1 cellular context compared by ENCODE assay signal in genomic region chr12:22286569-22286968, GRCh38.
TF ChIP-seq lines count a peak whose summit lies in the region.

No MANE protein-coding gene starts in this region.

TF ChIP-seq in SK-N-SH, 30 proteins besides CTCF, POLR2A, EP300 and RAD21 (continued from another document):
- no peak for TF ChIP-seq JUND (IDR thresholded peaks at IDR 0.05)
